Comparison of ENCODE assay signal across 8 cellular contexts in genomic region chr15:77907824-77908751, GRCh38.
DNase-seq lines count a peak whose midpoint lies in the region; ATAC-seq, FAIRE-seq and TF ChIP-seq lines count a peak whose summit lies in the region.

No MANE protein-coding gene starts in this region.

- ATAC-seq in GM18498 (IDR thresholded peaks at IDR 0.05; ENCODE audit: unreplicated experiment) (no peak), GM21367 (IDR thresholded peaks at IDR 0.05; ENCODE audit: unreplicated experiment) (no peak)

- H3K27ac ChIP-seq in kidney (ENCODE audit: low read depth in 2 of 2, low read length in 2 of 2) = no peak overlapping the region

- no peaks in the 10 kb centered on the region for H3K36me3 ChIP-seq in kidney (ENCODE audit: control insufficient read depth in 1 of 2, insufficient read depth in 2 of 2, low read length in 2 of 2)

- H3K4me1 ChIP-seq in kidney (ENCODE audit: control insufficient read depth in 1 of 2, insufficient read depth in 1 of 2, low read depth in 1 of 2, low read length in 2 of 2) = no peaks in the 10 kb centered on the region

- H3K4me3 ChIP-seq in kidney (ENCODE audit: low read length in 2 of 2) = no peak overlapping the region

- no peak overlapping the region for H3K9ac ChIP-seq in kidney (ENCODE audit: low read length in 2 of 2)

- no peak for FAIRE-seq in kidney (lab: Jason Lieb, UNC)

- intact Hi-C loops in kidney (cut with DNase I) = no loop called here

- TF ChIP-seq CTCF in kidney (IDR thresholded peaks at IDR 0.05; ENCODE audit: borderline replicate concordance, extremely low read depth, insufficient read depth) = peak; percentile 12

- peak; percentile 82 for DNase-seq in activated effector memory CD4-positive, alpha-beta T cell treated with anti-CD3 and anti-CD28 coated beads, Interleukin-2, amount 50 U/mL, for 16 hours
- no peak for DNase-seq in activated effector memory CD4-positive, alpha-beta T cell treated with Interleukin-2 at 50 U/mL for 16 hours
- peak; percentile 56 for DNase-seq in NCI-H748 (lab: John Stamatoyannopoulos, UW; ENCODE audit: unreplicated experiment)
- peak; percentile 24 for DNase-seq in activated T-helper 9 cell treated with anti-CD3 and anti-CD28 coated beads, Interleukin-2, amount 50 U/mL, for 16 hours (ENCODE audit: low read depth)
- DNase-seq in kidney = peak; percentile 75
- DNase-seq in stimulated activated CD8-positive, alpha-beta memory T cell treated with anti-CD3 and anti-CD28 coated beads, Interleukin-7, amount 100 ng/mL, for 48 hours (ENCODE audit: extremely low read depth in 1 of 2, low read depth in 1 of 2) = peak; percentile 27 to 49

- no peaks in the 10 kb centered on the region for H3K9me3 ChIP-seq in kidney (ENCODE audit: control insufficient read depth in 1 of 2, low read length in 2 of 2)
